1 cellular context compared by ENCODE assay signal in the genomic region with DNA sequence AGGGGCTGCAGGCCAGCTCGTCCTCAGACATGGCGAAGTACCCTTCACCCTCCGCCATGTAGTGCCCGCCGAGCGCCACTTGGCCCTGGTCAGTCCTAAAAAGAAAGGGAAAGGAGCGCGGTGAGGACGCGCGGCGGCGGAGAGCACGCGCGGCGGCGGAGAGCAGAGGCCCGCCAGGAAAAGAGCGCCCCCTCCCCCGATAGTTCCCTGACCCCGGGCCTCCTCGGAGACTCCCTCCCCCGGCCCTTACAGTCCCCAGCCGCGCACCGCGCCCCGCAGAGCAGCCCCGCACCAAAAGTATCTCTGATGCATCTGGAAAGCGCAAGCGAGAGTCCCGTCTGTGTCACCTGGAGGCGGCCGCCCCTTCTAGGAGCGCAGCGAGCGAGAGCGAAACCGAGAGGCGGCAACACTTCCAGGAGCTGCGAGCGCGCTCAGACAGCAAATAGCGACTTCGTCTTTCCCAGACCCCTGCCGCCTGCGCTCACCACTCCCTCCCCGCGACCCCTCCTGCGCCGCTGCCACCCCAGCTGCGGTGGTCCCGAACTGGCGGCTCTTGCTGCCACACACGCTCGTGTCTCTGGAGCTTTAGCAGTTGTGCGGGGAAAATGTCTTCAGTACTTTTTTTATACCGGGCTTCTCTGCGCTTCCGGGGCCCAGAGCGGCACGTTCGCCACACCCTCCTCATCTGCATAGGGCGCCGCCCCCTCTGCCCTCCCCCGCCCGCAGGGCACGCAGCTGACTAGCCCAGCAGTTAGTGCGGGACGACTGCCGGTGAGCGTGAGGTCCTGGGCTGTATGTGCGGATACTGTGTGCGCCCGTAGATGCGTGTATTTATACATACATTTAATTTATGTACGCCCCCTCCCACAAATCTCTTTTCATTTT.
TF ChIP-seq lines count a peak whose summit lies in the region.

TENT5A (minus strand) TSS at position 598 of the 885 bp plus-strand sequence; CDS start at position 58, 540 bp downstream.

TF ChIP-seq in HepG2, 621 proteins besides CTCF, POLR2A, EP300 and RAD21 (continued from another document and continues in another):
- peak; percentile 75; the same call in 1 of the 2 replicates for TF ChIP-seq PATZ1 (CRISPR knock-in tag; IDR thresholded peaks at IDR 0.05)
- TF ChIP-seq KDM6A (CRISPR knock-in tag; IDR thresholded peaks at IDR 0.05; ENCODE audit: low read depth) = no peak
- TF ChIP-seq ZFX (CRISPR knock-in tag; IDR thresholded peaks at IDR 0.05; ENCODE audit: low read depth) = peak; percentile 45; the same call in 1 of the 2 replicates
- no peak for TF ChIP-seq ZFP36L2 (CRISPR knock-in tag; IDR thresholded peaks at IDR 0.05)
- no peak; the same call in 1 of the 2 replicates for TF ChIP-seq NR2C2 (CRISPR knock-in tag; IDR thresholded peaks at IDR 0.05; ENCODE audit: borderline replicate concordance)
- no peak for TF ChIP-seq SIN3B (IDR thresholded peaks at IDR 0.05; ENCODE audit: low read length)
- no peak for TF ChIP-seq REXO4 (CRISPR knock-in tag; IDR thresholded peaks at IDR 0.05; ENCODE audit: borderline replicate concordance)
- TF ChIP-seq, protein P1, sequence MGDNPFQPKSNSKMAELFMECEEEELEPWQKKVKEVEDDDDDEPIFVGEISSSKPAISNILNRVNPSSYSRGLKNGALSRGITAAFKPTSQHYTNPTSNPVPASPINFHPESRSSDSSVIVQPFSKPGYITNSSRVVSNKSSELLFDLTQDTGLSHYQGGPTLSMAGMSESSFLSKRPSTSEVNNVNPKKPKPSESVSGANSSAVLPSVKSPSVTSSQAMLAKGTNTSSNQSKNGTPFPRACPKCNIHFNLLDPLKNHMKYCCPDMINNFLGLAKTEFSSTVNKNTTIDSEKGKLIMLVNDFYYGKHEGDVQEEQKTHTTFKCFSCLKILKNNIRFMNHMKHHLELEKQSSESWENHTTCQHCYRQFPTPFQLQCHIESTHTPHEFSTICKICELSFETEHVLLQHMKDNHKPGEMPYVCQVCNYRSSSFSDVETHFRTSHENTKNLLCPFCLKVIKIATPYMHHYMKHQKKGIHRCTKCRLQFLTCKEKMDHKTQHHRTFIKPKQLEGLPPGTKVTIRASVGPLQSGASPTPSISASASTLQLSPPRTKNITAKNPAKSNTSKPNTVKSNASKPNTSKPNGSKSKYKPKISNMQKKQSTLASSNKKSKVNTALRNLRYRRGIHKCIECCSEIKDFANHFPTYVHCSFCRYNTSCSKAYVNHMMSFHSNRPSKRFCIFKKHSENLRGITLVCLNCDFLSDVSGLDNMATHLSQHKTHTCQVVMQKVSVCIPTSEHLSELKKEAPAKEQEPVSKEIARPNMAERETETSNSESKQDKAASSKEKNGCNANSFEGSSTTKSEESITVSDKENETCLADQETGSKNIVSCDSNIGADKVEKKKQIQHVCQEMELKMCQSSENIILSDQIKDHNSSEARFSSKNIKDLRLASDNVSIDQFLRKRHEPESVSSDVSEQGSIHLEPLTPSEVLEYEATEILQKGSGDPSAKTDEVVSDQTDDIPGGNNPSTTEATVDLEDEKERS (CRISPR knock-in tag; IDR thresholded peaks at IDR 0.05) = no peak; the same call in 1 of the 2 replicates
- no peak for TF ChIP-seq PAF1 (CRISPR knock-in tag; IDR thresholded peaks at IDR 0.05)
- no peak; the same call in 1 of the 2 replicates for TF ChIP-seq SNAI1 (CRISPR knock-in tag; IDR thresholded peaks at IDR 0.05; ENCODE audit: borderline replicate concordance)
- TF ChIP-seq REL (CRISPR knock-in tag; conservative IDR thresholded peaks at IDR 0.05) = no peak
- peak; percentile 27; the same call in 1 of the 2 replicates for TF ChIP-seq ZNF563 (CRISPR knock-in tag; IDR thresholded peaks at IDR 0.05)
- no peak for TF ChIP-seq NR2F2 (IDR thresholded peaks at IDR 0.05; ENCODE audit: borderline replicate concordance, low read depth)
- TF ChIP-seq ARHGAP35 (CRISPR knock-in tag; IDR thresholded peaks at IDR 0.05; ENCODE audit: borderline replicate concordance) = no peak
- 0 out of 2 replicates have a peak, but pooled peaks have one; percentile 10 for TF ChIP-seq TBX2 (CRISPR knock-in tag; IDR thresholded peaks at IDR 0.05; ENCODE audit: borderline replicate concordance)
- no peak for TF ChIP-seq ZNF614 (CRISPR knock-in tag; IDR thresholded peaks at IDR 0.05; ENCODE audit: borderline replicate concordance)
- TF ChIP-seq, protein P2, sequence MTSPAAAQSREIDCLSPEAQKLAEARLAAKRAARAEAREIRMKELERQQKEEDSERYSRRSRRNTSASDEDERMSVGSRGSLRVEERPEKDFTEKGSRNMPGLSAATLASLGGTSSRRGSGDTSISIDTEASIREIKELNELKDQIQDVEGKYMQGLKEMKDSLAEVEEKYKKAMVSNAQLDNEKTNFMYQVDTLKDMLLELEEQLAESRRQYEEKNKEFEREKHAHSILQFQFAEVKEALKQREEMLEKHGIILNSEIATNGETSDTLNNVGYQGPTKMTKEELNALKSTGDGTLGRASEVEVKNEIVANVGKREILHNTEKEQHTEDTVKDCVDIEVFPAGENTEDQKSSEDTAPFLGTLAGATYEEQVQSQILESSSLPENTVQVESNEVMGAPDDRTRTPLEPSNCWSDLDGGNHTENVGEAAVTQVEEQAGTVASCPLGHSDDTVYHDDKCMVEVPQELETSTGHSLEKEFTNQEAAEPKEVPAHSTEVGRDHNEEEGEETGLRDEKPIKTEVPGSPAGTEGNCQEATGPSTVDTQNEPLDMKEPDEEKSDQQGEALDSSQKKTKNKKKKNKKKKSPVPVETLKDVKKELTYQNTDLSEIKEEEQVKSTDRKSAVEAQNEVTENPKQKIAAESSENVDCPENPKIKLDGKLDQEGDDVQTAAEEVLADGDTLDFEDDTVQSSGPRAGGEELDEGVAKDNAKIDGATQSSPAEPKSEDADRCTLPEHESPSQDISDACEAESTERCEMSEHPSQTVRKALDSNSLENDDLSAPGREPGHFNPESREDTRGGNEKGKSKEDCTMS (CRISPR knock-in tag; conservative IDR thresholded peaks at IDR 0.05) = no peak
- TF ChIP-seq ZC3H4 (CRISPR knock-in tag; IDR thresholded peaks at IDR 0.05; ENCODE audit: borderline replicate concordance) = no peak
- no peak for TF ChIP-seq ZNF850 (CRISPR knock-in tag; conservative IDR thresholded peaks at IDR 0.05)
- TF ChIP-seq SMC3 (IDR thresholded peaks at IDR 0.05; ENCODE audit: low read length) = no peak
- TF ChIP-seq, protein P3, sequence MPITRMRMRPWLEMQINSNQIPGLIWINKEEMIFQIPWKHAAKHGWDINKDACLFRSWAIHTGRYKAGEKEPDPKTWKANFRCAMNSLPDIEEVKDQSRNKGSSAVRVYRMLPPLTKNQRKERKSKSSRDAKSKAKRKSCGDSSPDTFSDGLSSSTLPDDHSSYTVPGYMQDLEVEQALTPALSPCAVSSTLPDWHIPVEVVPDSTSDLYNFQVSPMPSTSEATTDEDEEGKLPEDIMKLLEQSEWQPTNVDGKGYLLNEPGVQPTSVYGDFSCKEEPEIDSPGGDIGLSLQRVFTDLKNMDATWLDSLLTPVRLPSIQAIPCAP (CRISPR knock-in tag; IDR thresholded peaks at IDR 0.05; ENCODE audit: low read depth) = no peak
- TF ChIP-seq AKNA (CRISPR knock-in tag; IDR thresholded peaks at IDR 0.05; ENCODE audit: borderline replicate concordance) = no peak
- 0 out of 2 replicates have a peak, but pooled peaks have one; percentile 64 for TF ChIP-seq KDM3A (CRISPR knock-in tag; IDR thresholded peaks at IDR 0.05; ENCODE audit: low read depth)
- no peak for TF ChIP-seq STAT5B (CRISPR knock-in tag; IDR thresholded peaks at IDR 0.05)
- TF ChIP-seq ARNT2 (CRISPR knock-in tag; IDR thresholded peaks at IDR 0.05; ENCODE audit: low read depth) = no peak; the same call in 1 of the 2 replicates
- TF ChIP-seq TFDP1 (CRISPR knock-in tag; IDR thresholded peaks at IDR 0.05; ENCODE audit: borderline replicate concordance) = peak; percentile 9; the same call in 1 of the 2 replicates
- no peak for TF ChIP-seq ZFP62 (CRISPR knock-in tag; IDR thresholded peaks at IDR 0.05)
- no peak for TF ChIP-seq KMT2B (CRISPR knock-in tag; IDR thresholded peaks at IDR 0.05)
- TF ChIP-seq ZNF615 (CRISPR knock-in tag; IDR thresholded peaks at IDR 0.05; ENCODE audit: borderline replicate concordance) = no peak
- TF ChIP-seq ZNF781 (CRISPR knock-in tag; IDR thresholded peaks at IDR 0.05; ENCODE audit: borderline replicate concordance, not compliant biosample characterization) = no peak
- peak; percentile 42; the same call in 1 of the 2 replicates for TF ChIP-seq ZNF546 (CRISPR knock-in tag; conservative IDR thresholded peaks at IDR 0.05)
- no peak for TF ChIP-seq ZNF644 (CRISPR knock-in tag; IDR thresholded peaks at IDR 0.05; ENCODE audit: low read depth)
- TF ChIP-seq IKZF4 (CRISPR knock-in tag; IDR thresholded peaks at IDR 0.05; ENCODE audit: borderline replicate concordance, low read depth, not compliant biosample characterization) = peak; percentile 22
- no peak for TF ChIP-seq JDP2 (CRISPR knock-in tag; IDR thresholded peaks at IDR 0.05; ENCODE audit: borderline replicate concordance)
- no peak for TF ChIP-seq ZKSCAN8 (CRISPR knock-in tag; IDR thresholded peaks at IDR 0.05; ENCODE audit: borderline replicate concordance)
- TF ChIP-seq CERS6 (CRISPR knock-in tag; IDR thresholded peaks at IDR 0.05) = no peak
- no peak for TF ChIP-seq TBL1XR1 (IDR thresholded peaks at IDR 0.05; ENCODE audit: borderline replicate concordance, low read length, partially characterized antibody)
- no peak for TF ChIP-seq DR1 (CRISPR knock-in tag; IDR thresholded peaks at IDR 0.05)
- no peak for TF ChIP-seq SOX6 (IDR thresholded peaks at IDR 0.05)
- TF ChIP-seq SOX6 (CRISPR knock-in tag; IDR thresholded peaks at IDR 0.05) = no peak
- TF ChIP-seq XRCC5 (optimal IDR thresholded peaks at IDR 0.05; ENCODE audit: low read length) = no peak
- TF ChIP-seq GFI1 (CRISPR knock-in tag; IDR thresholded peaks at IDR 0.05; ENCODE audit: borderline replicate concordance) = 0 out of 2 replicates have a peak, but pooled peaks have one; percentile 3
- TF ChIP-seq GATAD1 (CRISPR knock-in tag; IDR thresholded peaks at IDR 0.05) = no peak
